In genomic region chr15:65980824-65981456, GRCh38 we compare ENCODE assay signal across 8 cellular contexts.
DNase-seq lines count a peak whose midpoint lies in the region; ATAC-seq and TF ChIP-seq lines count a peak whose summit lies in the region.

No MANE protein-coding gene starts in this region.

- WGBS in hepatocyte (ENCODE audit: low lambda C conversion rate, missing lambda C conversion rate): 43% methylated on average over 5 of the region's 5 CpGs

- no peaks in the 10 kb centered on the region for H3K9me3 ChIP-seq in hepatocyte (ENCODE audit: low read depth)

- H3K4me2 ChIP-seq in hepatocyte: no peak overlapping the region

- ATAC-seq in GM18517 (IDR thresholded peaks at IDR 0.05; ENCODE audit: unreplicated experiment): no peak

- TF ChIP-seq CTCF in hepatocyte (IDR thresholded peaks at IDR 0.05; ENCODE audit: poor library complexity): peak; percentile 77

- no peaks in the 10 kb centered on the region for H3K9me2 ChIP-seq in hepatocyte (replicated peaks; ENCODE audit: insufficient read depth)

- H3K4me1 ChIP-seq in hepatocyte (ENCODE audit: insufficient read depth): no peaks in the 10 kb centered on the region

- H3K4me3 ChIP-seq in hepatocyte: no peak overlapping the region

- H3K36me3 ChIP-seq in hepatocyte (replicated peaks; ENCODE audit: insufficient read depth, low read depth): no peaks in the 10 kb centered on the region

- in situ Hi-C loops in ACHN (cut with HindIII; ENCODE audit: low pct_ligation_motif_present, low pct_unique_long_range_greater_than_20kb, low sequenced_read_pairs): no loop called here

- peaks cover 27% of the 10 kb centered on the region for H3K27me3 ChIP-seq in hepatocyte

- no peaks in the 10 kb centered on the region for H3K79me2 ChIP-seq in hepatocyte

- H3K27ac ChIP-seq in hepatocyte: no peak overlapping the region

- H2AFZ ChIP-seq in hepatocyte: no peak overlapping the region

- no peaks in the 10 kb centered on the region for H4K20me1 ChIP-seq in hepatocyte (ENCODE audit: insufficient read depth, poor library complexity, severe bottlenecking)

- DNase-seq in ACHN (peak; percentile 73), GM04504 (ENCODE audit: low read depth) (peak; percentile 40), NCI-H2171 treated with DMSO at 0.1 percent for 48 hours (lab: John Stamatoyannopoulos, UW) (peak; percentile 51), amniotic epithelial cell (ENCODE audit: low read depth) (peak; percentile 84), hepatocyte (ENCODE audit: low spot score) (peak; percentile 81), T-helper 1 cell (no peak)
- DNase-seq in stimulated activated CD4-positive, alpha-beta T cell treated with anti-CD3 and anti-CD28 coated beads, Interleukin-12 subunit alpha, Interleukin-12 subunit beta, amount 100 ng/mL, for 4 hours: peak; percentile 10

Comparison
In these comparisons a context has a peak if more than half of its experiments do, and no peak if none do; other contexts are left out.
1. DNase-seq: peak in ACHN (single experiment), GM04504 (single experiment), NCI-H2171 treated with DMSO at 0.1 percent for 48 hours (single experiment), amniotic epithelial cell (single experiment), hepatocyte (single experiment) and stimulated activated CD4-positive, alpha-beta T cell treated with anti-CD3 and anti-CD28 coated beads, Interleukin-12 subunit alpha, Interleukin-12 subunit beta, amount 100 ng/mL, for 4 hours (single experiment); none in T-helper 1 cell (0 of 5).